Comparison of ENCODE assay signal across 2 cellular contexts in the genomic region with DNA sequence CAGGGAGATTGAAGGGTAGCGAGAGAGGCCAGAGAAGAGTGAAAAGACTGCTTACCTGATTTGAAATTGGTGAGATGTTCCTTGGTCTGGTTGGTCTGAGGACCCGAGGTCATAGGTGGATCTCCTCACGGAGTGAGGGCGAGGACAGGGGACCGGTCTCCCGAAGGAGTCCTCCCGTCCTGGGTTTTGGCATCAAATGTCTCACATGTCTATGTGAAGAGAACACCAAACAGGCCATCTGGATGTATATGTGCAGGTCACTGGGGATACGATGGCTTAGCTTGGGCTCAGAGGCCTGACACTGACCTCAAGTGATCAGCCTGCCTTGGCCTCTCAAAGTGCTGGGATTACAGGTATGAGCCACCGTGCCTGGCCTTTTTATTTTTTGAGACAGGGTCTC.
TF ChIP-seq lines count a peak whose summit lies in the region.
"Not testable (repeated sequence)": the region's sequence is repeated elsewhere in the genome, so short reads cannot be mapped to it uniquely, and the experiment has no call there.

No MANE protein-coding gene starts in this region.

TF ChIP-seq in A549, 52 proteins besides CTCF, POLR2A, EP300 and RAD21:
- TF ChIP-seq HOXB13 (CRISPR knock-in tag; IDR thresholded peaks at IDR 0.05; ENCODE audit: low read depth), result 0 out of 2 replicates have a peak, but pooled peaks have one; percentile 28

TF ChIP-seq in HepG2, 621 proteins besides CTCF, POLR2A, EP300 and RAD21:
- TF ChIP-seq EED (CRISPR knock-in tag; IDR thresholded peaks at IDR 0.05) (0 out of 2 replicates have a peak, but pooled peaks have one; percentile 53), ZBTB40 (CRISPR knock-in tag; IDR thresholded peaks at IDR 0.05) (0 out of 2 replicates have a peak, but pooled peaks have one; percentile 21), RXRA (CRISPR knock-in tag; IDR thresholded peaks at IDR 0.05) (peak; percentile 2; the same call in 1 of the 2 replicates)
- TF ChIP-seq ZBTB40 (IDR thresholded peaks at IDR 0.05), result not testable (repeated sequence)
